ENCODE assay signal across 8 cellular contexts in the genomic region with DNA sequence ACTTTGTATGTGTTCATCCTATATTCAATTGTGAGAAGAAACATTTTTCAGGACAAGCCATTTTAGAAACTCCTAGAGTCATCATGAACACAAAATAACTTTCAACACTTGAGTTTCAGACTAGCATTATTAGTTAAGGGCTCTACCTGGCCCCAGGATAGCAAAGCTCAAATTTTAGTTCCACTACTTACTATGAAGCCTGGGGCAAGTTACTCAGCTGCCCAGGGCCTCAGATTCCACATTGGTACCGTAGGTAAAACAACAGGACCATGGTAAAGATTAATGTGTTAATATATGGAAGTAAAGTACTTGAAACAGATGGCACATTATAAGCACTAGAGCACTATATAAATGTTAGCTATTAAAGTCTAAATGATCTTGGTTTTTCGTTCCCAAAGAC.
"Had no signal": no experiment of that assay in that cellular context is flagged by ENCODE, and none has a peak within 500 bp of the region (broad histone marks: within the 10 kb centered on the region; RNA-seq: fewer than 3 reads in every experiment).

No MANE protein-coding gene starts in this region.

- H3K27me3 Mint-ChIP-seq: IgD-negative memory B cell had no signal

- H3K27ac Mint-ChIP-seq: HFFc6, IgD-negative memory B cell had no signal

- H3K4me3 Mint-ChIP-seq: HFFc6, IgD-negative memory B cell had no signal

- DNase-seq: GM23248, GOT3, H7, HFFc6 had no signal

- H3K9me3 ChIP-seq: HAP-1 had no signal

- H3K9me3 Mint-ChIP-seq: HFFc6, IgD-negative memory B cell had no signal

- ATAC-seq: HepG2 had no signal

- H3K4me3 ChIP-seq: GM23248, HAP-1 had no signal

- H3K27ac ChIP-seq: GM23248, HL-60 had no signal

- H3K4me1 ChIP-seq: HAP-1 had no signal
